10 cellular contexts compared by ENCODE assay signal in the genomic region with DNA sequence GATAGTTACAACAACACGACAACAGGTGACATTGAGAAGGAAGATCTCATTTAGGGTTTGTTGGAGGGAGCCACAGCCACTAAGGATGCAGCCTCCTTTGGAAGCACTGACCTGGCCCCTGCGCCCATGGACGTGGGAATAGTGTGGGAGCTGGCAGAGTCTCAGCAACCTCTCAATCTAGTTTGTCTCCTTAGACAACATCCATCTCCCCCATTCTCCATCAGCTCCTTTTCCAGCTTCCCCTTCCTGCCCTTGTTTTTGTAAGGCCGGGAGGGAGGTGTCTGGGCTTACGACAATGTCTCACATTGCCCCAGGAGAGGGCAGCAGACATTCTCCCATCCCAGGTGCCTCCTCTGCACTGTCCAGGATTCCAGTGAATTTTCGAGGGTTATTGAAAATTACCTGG.
DNase-seq lines count a peak whose midpoint lies in the region; ATAC-seq and TF ChIP-seq lines count a peak whose summit lies in the region.
"Had no signal": no experiment of that assay in that cellular context is flagged by ENCODE, and none has a peak within 500 bp of the region (broad histone marks: within the 10 kb centered on the region; RNA-seq: fewer than 3 reads in every experiment).

No MANE protein-coding gene starts in this region.

- no peak overlapping the region for H3K4ac ChIP-seq in mesenchymal stem cell (ENCODE audit: low read depth in 1 of 2, low read length in 2 of 2)

- H2AFZ ChIP-seq in mesenchymal stem cell (ENCODE audit: low read depth, low read length): no peak overlapping the region

- H3K79me1 ChIP-seq in mesenchymal stem cell (replicated peaks; ENCODE audit: low read length, poor library complexity, severe bottlenecking): no peaks in the 10 kb centered on the region

- no peaks in the 10 kb centered on the region for H3F3A ChIP-seq in DOHH2 (ENCODE audit: control insufficient read depth, insufficient read depth)

- H4K8ac ChIP-seq in mesenchymal stem cell (ENCODE audit: low read length): no peak overlapping the region

- H3K27me3 ChIP-seq in DOHH2 (ENCODE audit: control insufficient read depth, low read length) (peaks cover 14% of the 10 kb centered on the region), right lobe of liver (no peaks in the 10 kb centered on the region), mesenchymal stem cell (ENCODE audit: control insufficient read depth in 1 of 2, insufficient read depth in 1 of 2, low read length in 2 of 2) (peaks cover 9 to 30% of the 10 kb centered on the region in 2 experiments)

- POLR2A ChIA-PET in activated CD4-positive, alpha-beta memory T cell treated with anti-CD3 and anti-CD28 coated beads for 36 hours (lab: Charles Lee): no interaction called here

- DNase-seq in HT1080 (ENCODE audit: low read depth) (peak; percentile 37), astrocyte of the spinal cord (ENCODE audit: low read depth, low spot score) (no peak), right lobe of liver (no peak), inferior parietal cortex (ENCODE audit: extremely low spot score) (no peak), mesenchymal stem cell (no peak)
- DNase-seq in activated CD4-positive, alpha-beta memory T cell treated with anti-CD3 and anti-CD28 coated beads for 36 hours: no peak
- DNase-seq: activated B cell treated with CpG ODN at 0.5 μM for 24 hours, NCI-H1694 had no signal

- no peaks in the 10 kb centered on the region for H3K9me2 ChIP-seq in DOHH2 (replicated peaks; ENCODE audit: control insufficient read depth, low read length)

- H3K4me3 ChIP-seq in DOHH2 (ENCODE audit: low read length) (no peak overlapping the region), astrocyte of the spinal cord (ENCODE audit: low read depth, low read length) (no peak overlapping the region), right lobe of liver (no peak overlapping the region), mesenchymal stem cell (ENCODE audit: insufficient read depth in 1 of 2, low read depth in 1 of 2, low read length in 2 of 2) (no peak overlapping the region)

- no peaks in the 10 kb centered on the region for H3K4me1 Mint-ChIP-seq in activated CD4-positive, alpha-beta memory T cell treated with anti-CD3 and anti-CD28 coated beads for 36 hours (ENCODE audit: low read depth)
- H3K4me1 Mint-ChIP-seq: activated B cell treated with CpG ODN at 0.5 μM for 24 hours had no signal

- no peaks in the 10 kb centered on the region for H3K36me3 Mint-ChIP-seq in activated CD4-positive, alpha-beta memory T cell treated with anti-CD3 and anti-CD28 coated beads for 36 hours

- H3K9me3 ChIP-seq in DOHH2 (ENCODE audit: control insufficient read depth, insufficient read depth, low read length): no peaks in the 10 kb centered on the region
- H3K9me3 ChIP-seq in right lobe of liver: no peaks in the 10 kb centered on the region
- H3K9me3 ChIP-seq in mesenchymal stem cell (ENCODE audit: control insufficient read depth, low read length): no peaks in the 10 kb centered on the region

- CTCF ChIA-PET in activated CD4-positive, alpha-beta memory T cell treated with anti-CD3 and anti-CD28 coated beads for 36 hours (lab: Charles Lee): no interaction called here

- H3K14ac ChIP-seq in mesenchymal stem cell (ENCODE audit: low read length in 2 of 2): no peak overlapping the region

- H3K27ac Mint-ChIP-seq in activated CD4-positive, alpha-beta memory T cell treated with anti-CD3 and anti-CD28 coated beads for 36 hours: no peak overlapping the region
- H3K27ac Mint-ChIP-seq: activated B cell treated with CpG ODN at 0.5 μM for 24 hours had no signal

- H3K27ac ChIP-seq in DOHH2 (ENCODE audit: low read depth, low read length): no peak overlapping the region
- H3K27ac ChIP-seq in right lobe of liver: no peak overlapping the region
- no peak overlapping the region for H3K27ac ChIP-seq in mesenchymal stem cell (ENCODE audit: low read length, poor library complexity, severe bottlenecking)

- no peak overlapping the region for H2BK15ac ChIP-seq in mesenchymal stem cell (ENCODE audit: low read depth, poor library complexity, severe bottlenecking)

- no peak overlapping the region for H2BK5ac ChIP-seq in mesenchymal stem cell (ENCODE audit: low read depth, low read length, poor library complexity, severe bottlenecking)

- no peak overlapping the region for H3K9ac ChIP-seq in mesenchymal stem cell (ENCODE audit: low read length)

- no peak overlapping the region for H2BK120ac ChIP-seq in mesenchymal stem cell (ENCODE audit: low read depth, low read length)

- no peak overlapping the region for H4K91ac ChIP-seq in mesenchymal stem cell (ENCODE audit: low read length)

- no peak for TF ChIP-seq POLR2A in right lobe of liver (IDR thresholded peaks at IDR 0.05)

- H3K4me2 ChIP-seq in DOHH2 (ENCODE audit: low read length): no peak overlapping the region
- no peak overlapping the region for H3K4me2 ChIP-seq in mesenchymal stem cell (ENCODE audit: low read length, poor library complexity, severe bottlenecking)

- H2AK5ac ChIP-seq in mesenchymal stem cell (ENCODE audit: low read length, severe bottlenecking): no peak overlapping the region

- H2BK12ac ChIP-seq in mesenchymal stem cell (ENCODE audit: low read length in 2 of 2): no peak overlapping the region

- 35% methylated on average over 4 of the region's 6 CpGs for WGBS in right lobe of liver (ENCODE audit: insufficient coverage, low coverage, low lambda C conversion rate, missing lambda C conversion rate)
- 68% methylated on average over 6 of the region's 6 CpGs for WGBS in mesenchymal stem cell

- H3K9me3 Mint-ChIP-seq in activated CD4-positive, alpha-beta memory T cell treated with anti-CD3 and anti-CD28 coated beads for 36 hours: no peaks in the 10 kb centered on the region
- H3K9me3 Mint-ChIP-seq: activated B cell treated with CpG ODN at 0.5 μM for 24 hours had no signal

- H3K4me1 ChIP-seq in DOHH2 (ENCODE audit: control insufficient read depth, low read length) (no peaks in the 10 kb centered on the region), right lobe of liver (no peaks in the 10 kb centered on the region), mesenchymal stem cell (ENCODE audit: control insufficient read depth, insufficient read depth, low read depth, low read length) (no peaks in the 10 kb centered on the region)

- H3K79me2 ChIP-seq in DOHH2 (ENCODE audit: control insufficient read depth, low read length): no peaks in the 10 kb centered on the region

- H3K27me3 Mint-ChIP-seq in activated CD4-positive, alpha-beta memory T cell treated with anti-CD3 and anti-CD28 coated beads for 36 hours: peaks cover 4% of the 10 kb centered on the region
- H3K27me3 Mint-ChIP-seq: activated B cell treated with CpG ODN at 0.5 μM for 24 hours had no signal

- no peak overlapping the region for H3K4me3 Mint-ChIP-seq in activated CD4-positive, alpha-beta memory T cell treated with anti-CD3 and anti-CD28 coated beads for 36 hours
- H3K4me3 Mint-ChIP-seq: activated B cell treated with CpG ODN at 0.5 μM for 24 hours had no signal

- no peak overlapping the region for H3K18ac ChIP-seq in mesenchymal stem cell (ENCODE audit: low read depth in 1 of 2, low read length in 2 of 2)

- no peaks in the 10 kb centered on the region for H4K20me1 ChIP-seq in DOHH2 (ENCODE audit: control insufficient read depth, insufficient read depth, low read depth, low read length)

- H3K36me3 ChIP-seq in DOHH2 (ENCODE audit: control insufficient read depth, low read length): no peaks in the 10 kb centered on the region
- no peaks in the 10 kb centered on the region for H3K36me3 ChIP-seq in right lobe of liver
- no peaks in the 10 kb centered on the region for H3K36me3 ChIP-seq in mesenchymal stem cell (ENCODE audit: control insufficient read depth in 1 of 2, insufficient read depth in 2 of 2, low read depth in 1 of 2, low read length in 2 of 2)

- TF ChIP-seq CTCF in DOHH2 (IDR thresholded peaks at IDR 0.05; ENCODE audit: low read depth, low read length, poor library complexity, severe bottlenecking) (peak; percentile 36), astrocyte of the spinal cord (IDR thresholded peaks at IDR 0.05; ENCODE audit: low read depth, low read length) (peak; percentile 26), right lobe of liver (IDR thresholded peaks at IDR 0.05) (peak; percentile 13 to 50 (median 28))

- intact Hi-C loops in right lobe of liver (cut with DNase I): no loop called here
- intact Hi-C loops in activated CD4-positive, alpha-beta memory T cell treated with anti-CD3 and anti-CD28 coated beads for 36 hours (cut with micrococcal nuclease): no loop called here

- peak; percentile 36 to 83 (median 72) for ATAC-seq in right lobe of liver
- no peak for ATAC-seq in HG03139 (IDR thresholded peaks at IDR 0.05; ENCODE audit: unreplicated experiment)

- in situ Hi-C loops in astrocyte of the spinal cord (cut with HindIII; ENCODE audit: low sequenced_read_pairs): no loop called here

- no peak overlapping the region for H3K23ac ChIP-seq in mesenchymal stem cell (ENCODE audit: low read length in 2 of 2)
